Comparison of ENCODE assay signal across 13 cellular contexts in genomic region chr9:42240261-42240579, GRCh38. TPM values are rescaled to one million over a fixed set of nuclear protein-coding genes. Genes with fewer than 3 reads are reported as not detected.
A peak's percentile ranks its signal among the peaks of the same experiment; 100 is the strongest.
DNase-seq lines count a peak whose midpoint lies in the region; ATAC-seq and TF ChIP-seq lines count a peak whose summit lies in the region.
"Not testable (repeated sequence)": the region's sequence is repeated elsewhere in the genome, so short reads cannot be mapped to it uniquely, and the experiment has no call there.
"Had no signal": no experiment of that assay in that cellular context is flagged by ENCODE, and none has a peak within 500 bp of the region (broad histone marks: within the 10 kb centered on the region; RNA-seq: fewer than 3 reads in every experiment).

No MANE protein-coding gene starts in this region.

- not testable (repeated sequence) for H3K4me3 ChIP-seq in RWPE2 (ENCODE audit: severe bottlenecking); epithelial cell of esophagus (ENCODE audit: low read length)

- peak; percentile 57; the same call in 2 of the 3 replicates for ATAC-seq in RWPE2 (ENCODE audit: low read depth)

- H3K4me1 ChIP-seq in RWPE2 (ENCODE audit: insufficient read depth, poor library complexity, severe bottlenecking) = not testable (repeated sequence)

- peak; percentile 10 for DNase-seq in Caki2 (ENCODE audit: low read depth)
- peak; percentile 34 for DNase-seq in HS-5 (ENCODE audit: low read depth)
- DNase-seq in RWPE2 (ENCODE audit: low spot score) = not testable (repeated sequence)
- peak; percentile 71 for DNase-seq in MCF 10A (ENCODE audit: unreplicated experiment)
- peak; percentile 41 for DNase-seq in epithelial cell of esophagus (ENCODE audit: low read depth)
- peak; percentile 5 for DNase-seq in foreskin melanocyte
- DNase-seq in kidney tubule cell (ENCODE audit: low spot score) = peak; percentile 42
- peak; percentile 53 for DNase-seq in renal cortical epithelial cell (ENCODE audit: low read depth)

- not testable (repeated sequence) for H3K4me3 Mint-ChIP-seq in MCF 10A (ENCODE audit: unreplicated experiment)

- H3K27me3 ChIP-seq in RWPE2 (ENCODE audit: insufficient read depth, poor library complexity, severe bottlenecking) = not testable (repeated sequence)

- not testable (repeated sequence) for H3K27me3 Mint-ChIP-seq in MCF 10A (ENCODE audit: insufficient read depth, unreplicated experiment)

- in situ Hi-C loops in Caki2 (cut with HindIII; ENCODE audit: low pct_unique_long_range_greater_than_20kb, low sequenced_read_pairs) = not testable (repeated sequence)

- CTCF ChIA-PET in MCF 10A (lab: Yijun Ruan, JAX) = not testable (repeated sequence)

- H3K9me3 Mint-ChIP-seq in MCF 10A (ENCODE audit: unreplicated experiment) = not testable (repeated sequence)

- intact Hi-C loops in MCF 10A (cut with micrococcal nuclease) = not testable (repeated sequence)

- not testable (repeated sequence) for H3K36me3 Mint-ChIP-seq in MCF 10A (ENCODE audit: insufficient read depth, unreplicated experiment)

- BruUV-seq in MCF 10A (replicated peaks; lab: Mats Ljungman, UMichigan) = not testable (repeated sequence)

- H3K27ac ChIP-seq in RWPE2 (ENCODE audit: poor library complexity, severe bottlenecking) = not testable (repeated sequence)

- POLR2A ChIA-PET in MCF 10A (lab: Yijun Ruan, JAX) = not testable (repeated sequence)

- H3K9me3 ChIP-seq in RWPE2 (ENCODE audit: severe bottlenecking) = not testable (repeated sequence)

- H3K36me3 ChIP-seq in RWPE2 (ENCODE audit: low read depth) = not testable (repeated sequence)

- TF ChIP-seq CTCF in RWPE2 (IDR thresholded peaks at IDR 0.05; ENCODE audit: poor library complexity, severe bottlenecking); MCF 10A (IDR thresholded peaks at IDR 0.05; ENCODE audit: unreplicated experiment); epithelial cell of esophagus (IDR thresholded peaks at IDR 0.05; ENCODE audit: insufficient read depth, low read depth, low read length, missing control alignments): not testable (repeated sequence)

- H3K27ac Mint-ChIP-seq in MCF 10A (ENCODE audit: low read depth, unreplicated experiment) = not testable (repeated sequence)

- not testable (repeated sequence) for H3K4me1 Mint-ChIP-seq in MCF 10A (ENCODE audit: insufficient read depth, unreplicated experiment)

RNA-seq across cellular contexts. Expression of gene SPATA31A6, which starts 56.8 kb away (rescaled TPM):
- total RNA-seq in Caki2 (2014; rRNA removed; shearing (Covaris generic); ENCODE audit: low replicate concordance) = not detected in 2 replicates
- total RNA-seq in MCF 10A (2022) (not detected in 2 replicates), renal cortical epithelial cell (not detected in 2 replicates)
- total RNA-seq: Caco-2; CD4-positive, alpha-beta T cell; GM23338; NCI-H460; Peyer's patch had no signal
